In genomic region chr17:4859816-4860625, GRCh38 we compare ENCODE assay signal across 18 cellular contexts. TPM values are rescaled to one million over a fixed set of nuclear protein-coding genes. Genes with fewer than 3 reads are reported as not detected.
A peak's percentile ranks its signal among the peaks of the same experiment; 100 is the strongest.
DNase-seq lines count a peak whose midpoint lies in the region; ATAC-seq and TF ChIP-seq lines count a peak whose summit lies in the region.
"Had no signal": no experiment of that assay in that cellular context is flagged by ENCODE, and none has a peak within 500 bp of the region (broad histone marks: within the 10 kb centered on the region; RNA-seq: fewer than 3 reads in every experiment).

No MANE protein-coding gene starts in this region.

- no peaks in the 10 kb centered on the region for H3K27me3 ChIP-seq in heart left ventricle
- no peaks in the 10 kb centered on the region for H3K27me3 ChIP-seq in upper lobe of left lung
- H3K27me3 ChIP-seq: SJCRH30 had no signal

- H3K4me3 ChIP-seq in heart left ventricle (peak overlapping the region in 2 of 12 donors; percentile 10 to 12), upper lobe of left lung (peak overlapping the region in 3 of 4 donors; percentile 19 to 31 (median 24))
- H3K4me3 ChIP-seq: SJCRH30, thoracic aorta had no signal

- TF ChIP-seq POLR2A in heart left ventricle (IDR thresholded peaks at IDR 0.05) (no peak), upper lobe of left lung (IDR thresholded peaks at IDR 0.05) (no peak)

- H3K27me3 Mint-ChIP-seq in activated naive CD4-positive, alpha-beta T cell treated with anti-CD3 and anti-CD28 coated beads for 36 hours (ENCODE audit: low read depth): no peaks in the 10 kb centered on the region

- H3K4me3 Mint-ChIP-seq in activated naive CD4-positive, alpha-beta T cell treated with anti-CD3 and anti-CD28 coated beads for 36 hours: no peak overlapping the region

- H3K27ac ChIP-seq in heart left ventricle (peak overlapping the region in 9 of 12 donors; percentile 24 to 81 (median 57)), upper lobe of left lung (peak overlapping the region in 3 of 4 donors; percentile 15 to 83 (median 76))
- H3K27ac ChIP-seq: 22Rv1, SJCRH30 had no signal

- H3K36me3 Mint-ChIP-seq in activated naive CD4-positive, alpha-beta T cell treated with anti-CD3 and anti-CD28 coated beads for 36 hours (ENCODE audit: low read depth): peaks cover 5% of the 10 kb centered on the region

- TF ChIP-seq CTCF in heart left ventricle (IDR thresholded peaks at IDR 0.05) (no peak), upper lobe of left lung (IDR thresholded peaks at IDR 0.05) (no peak)

- H3K36me3 ChIP-seq in heart left ventricle (peaks cover 0 to 8% (median 0%) of the 10 kb centered on the region in 9 donors), upper lobe of left lung (no peaks in the 10 kb centered on the region)
- H3K36me3 ChIP-seq: SJCRH30, thoracic aorta had no signal

- ATAC-seq in heart left ventricle (no peak), left ventricle myocardium superior (no peak), upper lobe of left lung (ENCODE audit: low FRiP score in 2 of 2) (no peak)

- no peaks in the 10 kb centered on the region for H3K9me3 ChIP-seq in heart left ventricle
- H3K9me3 ChIP-seq in upper lobe of left lung: no peaks in the 10 kb centered on the region
- H3K9me3 ChIP-seq: SJCRH30, thoracic aorta had no signal

- no peak for TF ChIP-seq EP300 in upper lobe of left lung (IDR thresholded peaks at IDR 0.05)

- DNase-seq in heart left ventricle: no peak
- DNase-seq in left ventricle myocardium superior: no peak
- peak; percentile 19 for DNase-seq in fibroblast of peridontal ligament (ENCODE audit: extremely low read depth)
- peak; percentile 31 for DNase-seq in midbrain (lab: John Stamatoyannopoulos, UW)
- no peak for DNase-seq in upper lobe of left lung
- no peak for DNase-seq in activated naive CD4-positive, alpha-beta T cell treated with anti-CD3 and anti-CD28 coated beads for 36 hours
- DNase-seq in DMS 273 (lab: John Stamatoyannopoulos, UW; ENCODE audit: unreplicated experiment): no peak
- no peak for DNase-seq in DMS153 treated with DMSO at 0.1 percent for 48 hours (lab: John Stamatoyannopoulos, UW; ENCODE audit: unreplicated experiment)
- DNase-seq: activated CD4-positive, alpha-beta T cell treated with anti-CD3 and anti-CD28 coated beads for 4 hours; activated CD8-positive, alpha-beta memory T cell treated with anti-CD3 and anti-CD28 coated beads, Interleukin-2, amount 50 U/mL, for 4 hours; effector CD8-positive, alpha-beta T cell; Karpas-422; kidney glomerular epithelial cell; SJCRH30; T1000 had no signal

- CTCF ChIA-PET in activated naive CD4-positive, alpha-beta T cell treated with anti-CD3 and anti-CD28 coated beads for 36 hours (lab: Charles Lee): interaction anchor here (1.2 kb wide), 1 partner anchor 22 kb away, joined by 3 read pairs; no protein-coding TSS in a partner anchor

- peaks cover 12% of the 10 kb centered on the region for H3K4me1 Mint-ChIP-seq in activated naive CD4-positive, alpha-beta T cell treated with anti-CD3 and anti-CD28 coated beads for 36 hours (ENCODE audit: low read depth)

- H3K4me1 ChIP-seq in heart left ventricle (peaks cover 4 to 54% (median 40%) of the 10 kb centered on the region in 12 donors), upper lobe of left lung (peaks cover 28 to 60% (median 39%) of the 10 kb centered on the region in 4 donors)

- no peaks in the 10 kb centered on the region for H3K9me3 Mint-ChIP-seq in activated naive CD4-positive, alpha-beta T cell treated with anti-CD3 and anti-CD28 coated beads for 36 hours

- 74 to 80% (median 79%) methylated on average over 32 of the region's 32 CpGs for WGBS in heart left ventricle, 4 donors
- 73 to 79% methylated on average over 32 of the region's 32 CpGs for WGBS in upper lobe of left lung, 2 donors

- H3K27ac Mint-ChIP-seq in activated naive CD4-positive, alpha-beta T cell treated with anti-CD3 and anti-CD28 coated beads for 36 hours: no peak overlapping the region

- intact Hi-C loops in heart left ventricle (cut with DNase I) (no loop called here), left ventricle myocardium superior (cut with micrococcal nuclease) (no loop called here)
- intact Hi-C loops in activated naive CD4-positive, alpha-beta T cell treated with anti-CD3 and anti-CD28 coated beads for 36 hours (cut with micrococcal nuclease): loop anchor here (2.0 kb wide), 1 partner anchor 29 kb away; no protein-coding TSS in a partner anchor

RNA-seq across cellular contexts. Expression of gene MINK1, which starts 26.9 kb away (rescaled TPM):
- total RNA-seq in heart left ventricle: 10 to 100 TPM; 23.1 to 55.8 (median 36.0) TPM
- 10 to 100 TPM; 24.8 to 28.4 TPM for polyA plus RNA-seq in heart left ventricle
- 52.2 TPM for total RNA-seq in left ventricle myocardium superior
- 100 to 1,000 TPM in 4 of 6 donors, 10 to 100 TPM in 2; 52.3 to 311 (median 136) TPM for total RNA-seq in upper lobe of left lung
- 10 to 100 TPM; 49.1 to 50.4 TPM for total RNA-seq in activated naive CD4-positive, alpha-beta T cell treated with anti-CD3 and anti-CD28 coated beads for 36 hours

RNA-seq across cellular contexts. Expression of gene C17orf107, which starts 39.3 kb away (rescaled TPM):
- total RNA-seq in heart left ventricle (1 to 10 TPM in 1 of 9 donors, under 1 TPM in 8; 0.07 to 1.3 (median 0.43) TPM), left ventricle myocardium superior (0.64 TPM), upper lobe of left lung (1 to 10 TPM; 2.6 to 6.3 (median 3.4) TPM)
- polyA plus RNA-seq in heart left ventricle: under 1 TPM; 0.46 to 0.69 TPM
- 1 to 10 TPM; 1.9 TPM for total RNA-seq in activated naive CD4-positive, alpha-beta T cell treated with anti-CD3 and anti-CD28 coated beads for 36 hours

RNA-seq across cellular contexts. Expression of gene CHRNE, which starts 42.9 kb away (rescaled TPM):
- total RNA-seq in heart left ventricle (1 to 10 TPM in 2 of 9 donors, under 1 TPM in 7; 0.23 to 1.4 (median 0.48) TPM), left ventricle myocardium superior (0.50 TPM), upper lobe of left lung (1 to 10 TPM in 3 of 6 donors, under 1 TPM in 1, not detected in 2; 0.61 to 1.7 (median 1.2) TPM)
- polyA plus RNA-seq in heart left ventricle: under 1 TPM; 0.27 to 0.71 TPM
- under 1 TPM; 0.22 to 0.38 TPM for total RNA-seq in activated naive CD4-positive, alpha-beta T cell treated with anti-CD3 and anti-CD28 coated beads for 36 hours
- total RNA-seq: myocyte had no signal

RNA-seq across cellular contexts. Expression of gene PLD2, which starts 53.1 kb away (rescaled TPM):
- total RNA-seq in heart left ventricle (10 to 100 TPM in 2 of 9 donors, 1 to 10 TPM in 7; 5.5 to 17.9 (median 8.5) TPM), left ventricle myocardium superior (13.3 TPM), upper lobe of left lung (10 to 100 TPM; 15.0 to 51.3 (median 37.6) TPM)
- 1 to 10 TPM; 5.3 to 8.6 TPM for polyA plus RNA-seq in heart left ventricle
- 10 to 100 TPM; 17.4 to 17.6 TPM for total RNA-seq in activated naive CD4-positive, alpha-beta T cell treated with anti-CD3 and anti-CD28 coated beads for 36 hours

Comparison
In these comparisons a context has a peak if more than half of its experiments do, and no peak if none do; other contexts are left out.
1. DNase-seq: peak in fibroblast of peridontal ligament (single experiment) and midbrain (single experiment); none in heart left ventricle (0 of 5), left ventricle myocardium superior (single experiment), upper lobe of left lung (0 of 2), activated naive CD4-positive, alpha-beta T cell treated with anti-CD3 and anti-CD28 coated beads for 36 hours (single experiment), DMS 273 (single experiment) and DMS153 treated with DMSO at 0.1 percent for 48 hours (single experiment).